ENCODE assay signal across 27 cellular contexts in the genomic region with DNA sequence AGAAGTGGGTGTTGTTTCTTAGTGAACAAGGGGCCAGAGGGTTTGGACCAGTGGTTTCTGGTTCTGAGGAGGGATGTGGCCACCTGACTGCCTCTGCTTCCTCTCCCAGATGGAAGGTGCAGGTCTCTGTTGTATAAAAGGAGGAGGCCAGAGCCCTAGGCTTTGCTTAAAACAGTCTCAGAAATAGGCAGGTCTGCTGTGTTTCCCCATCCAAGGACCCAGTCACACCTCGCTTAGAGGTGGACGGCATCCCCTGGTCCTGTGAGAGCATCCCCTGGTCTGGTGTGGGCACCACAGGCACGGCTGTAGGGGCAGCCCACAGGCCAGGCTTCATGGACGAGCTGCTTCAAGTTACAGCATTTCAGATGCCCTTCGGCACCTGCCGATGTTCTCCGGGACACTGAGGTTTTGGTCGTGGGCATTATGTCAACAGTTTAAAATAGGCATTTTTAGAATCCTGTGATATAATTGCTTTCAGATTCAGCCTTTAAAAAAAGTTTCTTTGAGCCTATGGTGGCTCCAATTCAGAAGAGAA. TPM values are rescaled to one million over a fixed set of nuclear protein-coding genes. Genes with fewer than 3 reads are reported as not detected.
DNase-seq lines count a peak whose midpoint lies in the region; ATAC-seq and TF ChIP-seq lines count a peak whose summit lies in the region.
"Had no signal": no experiment of that assay in that cellular context is flagged by ENCODE, and none has a peak within 500 bp of the region (broad histone marks: within the 10 kb centered on the region; RNA-seq: fewer than 3 reads in every experiment).

No MANE protein-coding gene starts in this region.

- BruUV-seq in Caco-2 (replicated peaks; lab: Mats Ljungman, UMichigan) = no TSS peak

- H3K4me1 ChIP-seq in Caco-2 = peaks cover 17% of the 10 kb centered on the region
- H3K4me1 ChIP-seq in neural progenitor cell = no peaks in the 10 kb centered on the region

- H3K9me3 ChIP-seq in Caco-2 (no peaks in the 10 kb centered on the region), neural progenitor cell (ENCODE audit: low read depth) (no peaks in the 10 kb centered on the region)
- H3K9me3 ChIP-seq: neutrophil, tibial artery had no signal

- no peak overlapping the region for H3K4me3 Mint-ChIP-seq in Caco-2 (ENCODE audit: unreplicated experiment)
- H3K4me3 Mint-ChIP-seq in neural progenitor cell = no peak overlapping the region
- H3K4me3 Mint-ChIP-seq: activated naive CD8-positive, alpha-beta T cell treated with anti-CD3 and anti-CD28 coated beads, Interleukin-2, amount 50 U/mL, for 24 hours; activated T-cell treated with anti-CD3 and anti-CD28 coated beads, Interleukin-2, amount 50 U/mL, for 24 hours; CD8-positive, alpha-beta T cell; GM23338; T-helper 17 cell had no signal

- intact Hi-C loops in Caco-2 (cut with micrococcal nuclease; ENCODE audit: unreplicated experiment) (no loop called here), posterior vena cava (cut with DNase I) (no loop called here)

- POLR2A ChIA-PET in Caco-2 (lab: Charles Lee) = no interaction called here
- POLR2A ChIA-PET in RWPE1 (lab: Yijun Ruan, JAX; ENCODE audit: low non-redundant PET) = no interaction called here

- DNase-seq in Caco-2 (peak in 1 of 2 experiments; percentile 19), RWPE1 (ENCODE audit: low spot score) (no peak), islet precursor cell (peak; percentile 24), posterior vena cava (ENCODE audit: low spot score) (peak; percentile 31), neural progenitor cell (ENCODE audit: low spot score) (no peak), NCI-H510A treated with DMSO at 0.1 percent for 48 hours (lab: John Stamatoyannopoulos, UW) (no peak), DMS 273 treated with DMSO at 0.1 percent for 48 hours (lab: John Stamatoyannopoulos, UW) (no peak)
- DNase-seq: activated naive CD8-positive, alpha-beta T cell treated with anti-CD3 and anti-CD28 coated beads, Interleukin-2, amount 50 U/mL, for 24 hours; activated T-cell treated with anti-CD3 and anti-CD28 coated beads, Interleukin-2, amount 50 U/mL, for 24 hours; DMS153; mammary epithelial cell; NCI-H1417 treated with DMSO at 0.1 percent for 48 hours; NCI-H2081 treated with DMSO at 0.1 percent for 48 hours; NCI-H345; NCI-H82; small intestine; stimulated activated CD4-positive, alpha-beta T cell treated with anti-CD3 and anti-CD28 coated beads, Interleukin-1b, Interleukin-23, amount 100 ng/mL, for 48 hours; T-helper 17 cell had no signal

- H3K27ac ChIP-seq in RWPE1 (peak overlapping the region; percentile 93), neural progenitor cell (no peak overlapping the region)
- H3K27ac ChIP-seq: neutrophil had no signal

- no peak for ATAC-seq in HG03469 (IDR thresholded peaks at IDR 0.05; ENCODE audit: unreplicated experiment)
- ATAC-seq: activated CD4-positive, CD25-positive, alpha-beta regulatory T cell treated with anti-CD3 and anti-CD28 coated beads, Interleukin-2, amount 50 U/mL, for 24 hours; activated naive CD8-positive, alpha-beta T cell treated with anti-CD3 and anti-CD28 coated beads, Interleukin-2, amount 50 U/mL, for 24 hours; CD8-positive, alpha-beta T cell; GM23338; K562; SK-N-SH treated with all-trans-retinoic acid at 6 μM for 48 hours; T-helper 17 cell had no signal

- H3K9ac ChIP-seq in neural progenitor cell = no peak overlapping the region

- no peaks in the 10 kb centered on the region for H3K36me3 ChIP-seq in Caco-2 (ENCODE audit: control insufficient read depth, insufficient read depth, low read length)
- H3K36me3 ChIP-seq in neural progenitor cell = no peaks in the 10 kb centered on the region
- H3K36me3 ChIP-seq: neutrophil, tibial artery had no signal

- H3K36me3 Mint-ChIP-seq in Caco-2 (ENCODE audit: insufficient read depth, unreplicated experiment) (peaks cover 3% of the 10 kb centered on the region), neural progenitor cell (no peaks in the 10 kb centered on the region)
- H3K36me3 Mint-ChIP-seq: CD8-positive, alpha-beta T cell had no signal

- no peaks in the 10 kb centered on the region for H4K20me1 ChIP-seq in neural progenitor cell (ENCODE audit: low read depth)

- no peak overlapping the region for H2AFZ ChIP-seq in neural progenitor cell (replicated peaks)
- H2AFZ ChIP-seq: GM23338 had no signal

- no peak overlapping the region for H3K4me3 ChIP-seq in Caco-2 (ENCODE audit: low read depth, low read length)
- no peak overlapping the region for H3K4me3 ChIP-seq in neural progenitor cell
- H3K4me3 ChIP-seq: GM23338, K562, tibial artery had no signal

- CTCF ChIA-PET in Caco-2 (lab: Charles Lee) (no interaction called here), RWPE1 (lab: Yijun Ruan, JAX) (no interaction called here)

- H3K4me1 Mint-ChIP-seq in Caco-2 (ENCODE audit: low read depth, unreplicated experiment) = peaks cover 34% of the 10 kb centered on the region
- H3K4me1 Mint-ChIP-seq in neural progenitor cell = no peaks in the 10 kb centered on the region
- H3K4me1 Mint-ChIP-seq: activated naive CD8-positive, alpha-beta T cell treated with anti-CD3 and anti-CD28 coated beads, Interleukin-2, amount 50 U/mL, for 24 hours had no signal

- peak overlapping the region; percentile 96 for H3K27ac Mint-ChIP-seq in Caco-2 (ENCODE audit: unreplicated experiment)
- no peak overlapping the region for H3K27ac Mint-ChIP-seq in neural progenitor cell
- H3K27ac Mint-ChIP-seq: activated naive CD8-positive, alpha-beta T cell treated with anti-CD3 and anti-CD28 coated beads, Interleukin-2, amount 50 U/mL, for 24 hours; activated T-cell treated with anti-CD3 and anti-CD28 coated beads, Interleukin-2, amount 50 U/mL, for 24 hours; CD8-positive, alpha-beta T cell; GM23338; T-helper 17 cell had no signal

- H3K4me2 ChIP-seq in neural progenitor cell = no peak overlapping the region
- H3K4me2 ChIP-seq: GM23338 had no signal

- no peaks in the 10 kb centered on the region for H3F3A ChIP-seq in neural progenitor cell (ENCODE audit: low read depth)

- TF ChIP-seq CTCF in Caco-2 (IDR thresholded peaks at IDR 0.05; ENCODE audit: insufficient read depth in 1 of 2, low read depth in 1 of 2, low read length in 1 of 2, severe bottlenecking in 1 of 2, unreplicated experiment in 1 of 2) (no peak), RWPE1 (conservative IDR thresholded peaks at IDR 0.05; ENCODE audit: low read depth) (no peak), neural progenitor cell (IDR thresholded peaks at IDR 0.05) (no peak)

- no peaks in the 10 kb centered on the region for H3K27me3 Mint-ChIP-seq in Caco-2 (ENCODE audit: insufficient read depth, unreplicated experiment)
- H3K27me3 Mint-ChIP-seq in neural progenitor cell (ENCODE audit: insufficient read depth, low read depth) = peaks cover 5% of the 10 kb centered on the region

- no peaks in the 10 kb centered on the region for H3K79me2 ChIP-seq in neural progenitor cell (ENCODE audit: low read depth)

- H3K9me3 Mint-ChIP-seq in Caco-2 (ENCODE audit: unreplicated experiment) (peaks cover 14% of the 10 kb centered on the region), neural progenitor cell (no peaks in the 10 kb centered on the region)
- H3K9me3 Mint-ChIP-seq: activated naive CD8-positive, alpha-beta T cell treated with anti-CD3 and anti-CD28 coated beads, Interleukin-2, amount 50 U/mL, for 24 hours; CD8-positive, alpha-beta T cell had no signal

- H3K27me3 ChIP-seq in Caco-2 (replicated peaks; ENCODE audit: control insufficient read depth, insufficient read depth, low read length) = no peaks in the 10 kb centered on the region
- no peaks in the 10 kb centered on the region for H3K27me3 ChIP-seq in neural progenitor cell

RNA-seq across cellular contexts. Expression of gene SHANK2, which starts 45.7 kb away (rescaled TPM):
- total RNA-seq in Caco-2 (2022) (175 and 177 TPM in 2 replicates), posterior vena cava (under 1 TPM; 0.51 to 0.67 TPM), neural progenitor cell (ENCODE audit: low replicate concordance) (8.1 TPM in 2 replicates)
- total RNA-seq: activated CD8-positive, alpha-beta memory T cell treated with anti-CD3 and anti-CD28 coated beads for 36 hours; CD8-positive, alpha-beta T cell had no signal

Comparison
In these comparisons a context has a peak if more than half of its experiments do, and no peak if none do; other contexts are left out.
1. DNase-seq: peak in islet precursor cell (single experiment) and posterior vena cava (single experiment); none in RWPE1 (single experiment), neural progenitor cell (single experiment), NCI-H510A treated with DMSO at 0.1 percent for 48 hours (single experiment) and DMS 273 treated with DMSO at 0.1 percent for 48 hours (single experiment).
2. RNA of gene SHANK2, which starts 45.7 kb away (total RNA-seq): 175 to 177 TPM in Caco-2; 8.1 TPM in neural progenitor cell and 0.51 to 0.67 TPM in posterior vena cava; every median in the first group is over 10 times any median in the second.